31 cellular contexts compared by ENCODE assay signal in the genomic region with DNA sequence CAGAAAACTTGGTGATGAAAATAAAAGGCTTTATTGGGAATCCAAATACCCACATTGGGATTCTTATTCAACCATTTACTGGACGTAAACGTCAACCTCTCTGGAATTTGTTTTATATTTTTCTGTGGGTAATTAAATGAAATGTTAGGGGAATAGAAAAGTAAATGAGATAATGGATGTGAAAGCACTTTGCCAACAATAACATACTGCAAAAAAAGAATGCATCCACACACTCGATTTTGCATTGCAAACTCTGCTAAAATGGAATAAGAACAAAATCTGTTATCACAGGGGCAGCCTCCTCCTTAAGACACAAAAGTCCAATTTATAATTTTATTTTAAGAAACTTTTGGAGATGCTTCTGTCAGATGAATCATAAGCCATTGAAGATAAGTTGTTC.
"Had no signal": no experiment of that assay in that cellular context is flagged by ENCODE, and none has a peak within 500 bp of the region (broad histone marks: within the 10 kb centered on the region; RNA-seq: fewer than 3 reads in every experiment).

No MANE protein-coding gene starts in this region.

- H3K4me3 ChIP-seq: left lung, lung, mucosa of descending colon, neural progenitor cell, psoas muscle, right atrium auricular region, right lobe of liver, smooth muscle cell, stomach, testis, tibial artery, upper lobe of right lung had no signal

- H3K27me3 ChIP-seq: left lung, neural progenitor cell, neutrophil, right atrium auricular region, right lobe of liver, stomach, testis, tibial artery, upper lobe of right lung had no signal

- ATAC-seq: left colon; left lung; mucosa of descending colon; naive thymus-derived CD4-positive, alpha-beta T cell; psoas muscle; right lobe of liver; stimulated activated naive B cell treated with anti-CD40 and anti-IgM and Interleukin-4, amounts not matched to agents 10 μg/mL and 1 μg/mL and 100 μg/mL, for 72 hours; stimulated activated naive CD8-positive, alpha-beta T cell treated with anti-CD3 and anti-CD28 coated beads, Interleukin-15, Interleukin-2, amounts not matched to agents 100 U/mL and 50 U/mL, for 24 hours; upper lobe of right lung had no signal

- H3K27me3 Mint-ChIP-seq: stimulated activated naive B cell treated with anti-CD40 and anti-IgM and Interleukin-4, amounts not matched to agents 10 μg/mL and 1 μg/mL and 100 μg/mL, for 72 hours had no signal

- H3K4me3 Mint-ChIP-seq: immature natural killer cell; naive thymus-derived CD4-positive, alpha-beta T cell; nephron progenitor cell; neural progenitor cell; stimulated activated naive B cell treated with anti-CD40 and anti-IgM and Interleukin-4, amounts not matched to agents 10 μg/mL and 1 μg/mL and 100 μg/mL, for 72 hours had no signal

- H3K9me3 Mint-ChIP-seq: neural progenitor cell had no signal

- H3K4me1 Mint-ChIP-seq: immature natural killer cell; nephron progenitor cell; neural progenitor cell; stimulated activated naive B cell treated with anti-CD40 and anti-IgM and Interleukin-4, amounts not matched to agents 10 μg/mL and 1 μg/mL and 100 μg/mL, for 72 hours had no signal

- DNase-seq: head of caudate nucleus; hippocampal formation; immature natural killer cell; kidney; left colon; left lung; mesendoderm; midbrain; mucosa of descending colon; naive thymus-derived CD4-positive, alpha-beta T cell; nephron progenitor cell; occipital lobe; psoas muscle; right lobe of liver; stimulated activated CD4-positive, alpha-beta T cell treated with anti-CD3 and anti-CD28 coated beads, Interleukin-12 subunit alpha, Interleukin-12 subunit beta, amount 100 ng/mL, for 4 hours; stimulated activated CD4-positive, alpha-beta T cell treated with anti-CD3 and anti-CD28 coated beads, Interleukin-15, amount 100 ng/mL, for 24 hours; stimulated activated CD4-positive, alpha-beta T cell treated with anti-CD3 and anti-CD28 coated beads, Interleukin-2, amount 100 ng/mL, for 24 hours; stimulated activated CD4-positive, alpha-beta T cell treated with anti-CD3 and anti-CD28 coated beads, Interleukin-4, amount 100 ng/mL, for 1 hour; stimulated activated naive B cell treated with anti-CD40 and anti-IgM and Interleukin-4, amounts not matched to agents 10 μg/mL and 1 μg/mL and 100 μg/mL, for 72 hours; stimulated activated naive CD8-positive, alpha-beta T cell treated with anti-CD3 and anti-CD28 coated beads, Interleukin-15, Interleukin-2, amounts not matched to agents 100 U/mL and 50 U/mL, for 24 hours; stomach; testis; tibial artery; trophoblast cell; upper lobe of right lung had no signal

- H3K36me3 ChIP-seq: left lung, neural progenitor cell, neutrophil, right atrium auricular region, right lobe of liver, stomach, tibial artery, upper lobe of right lung had no signal

- H3K27ac ChIP-seq: neural progenitor cell, parathyroid adenoma, psoas muscle, right atrium auricular region, right lobe of liver, stomach, testis, upper lobe of right lung had no signal

- H3K9me3 ChIP-seq: left lung, mucosa of descending colon, neutrophil, psoas muscle, right lobe of liver, testis, tibial artery, upper lobe of right lung had no signal

- H3K27ac Mint-ChIP-seq: immature natural killer cell; naive thymus-derived CD4-positive, alpha-beta T cell; nephron progenitor cell; neural progenitor cell; stimulated activated naive B cell treated with anti-CD40 and anti-IgM and Interleukin-4, amounts not matched to agents 10 μg/mL and 1 μg/mL and 100 μg/mL, for 72 hours had no signal

- H3K36me3 Mint-ChIP-seq: immature natural killer cell; neural progenitor cell; stimulated activated naive B cell treated with anti-CD40 and anti-IgM and Interleukin-4, amounts not matched to agents 10 μg/mL and 1 μg/mL and 100 μg/mL, for 72 hours had no signal

- H3K4me1 ChIP-seq: parathyroid adenoma, psoas muscle, right atrium auricular region, right lobe of liver, stomach, testis, upper lobe of right lung had no signal
